Comparison of ENCODE assay signal across 24 cellular contexts in the genomic region with DNA sequence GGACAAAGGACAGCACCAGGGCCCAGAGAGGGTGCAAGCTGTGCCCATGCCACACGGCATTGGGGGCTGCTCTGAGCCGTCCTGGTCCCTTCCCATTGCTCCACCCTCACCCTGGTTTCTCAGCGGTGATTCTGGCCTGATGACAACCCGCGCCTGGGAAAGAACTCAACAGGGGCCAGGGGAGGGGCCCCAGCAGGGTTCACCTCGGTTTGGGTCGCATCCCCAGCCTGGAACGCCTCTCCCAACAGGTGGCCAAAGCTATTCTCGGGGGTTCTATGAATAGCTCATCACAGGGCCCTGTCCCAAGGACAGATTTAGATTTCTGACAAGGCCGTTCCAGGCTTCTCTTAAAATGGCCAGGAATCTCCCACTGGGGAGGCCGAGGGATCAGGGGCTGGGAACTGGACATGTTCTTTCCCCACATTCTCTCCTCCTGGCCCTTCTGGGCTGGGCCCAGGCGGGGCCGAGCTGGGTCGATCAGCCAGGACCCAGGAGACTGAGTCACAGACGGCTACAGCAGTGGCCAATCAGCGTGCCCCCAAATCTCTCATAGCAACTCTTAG. TPM values are rescaled to one million over a fixed set of nuclear protein-coding genes. Genes with fewer than 3 reads are reported as not detected.
DNase-seq lines count a peak whose midpoint lies in the region; ATAC-seq and TF ChIP-seq lines count a peak whose summit lies in the region.
"Had no signal": no experiment of that assay in that cellular context is flagged by ENCODE, and none has a peak within 500 bp of the region (broad histone marks: within the 10 kb centered on the region; RNA-seq: fewer than 3 reads in every experiment).

No MANE protein-coding gene starts in this region.

- peak; percentile 55 for DNase-seq in natural killer cell treated with Interleukin-12 subunit alpha and Interleukin-12 subunit beta and Interleukin-15 and Interleukin-18, amount 100 ng/mL, for 72 hours (ENCODE audit: low spot score)
- DNase-seq in natural killer cell (no peak), right atrium auricular region (ENCODE audit: low spot score) (no peak), psoas muscle (peak; percentile 78 to 93), NCI-H446 treated with DMSO at 0.1 percent for 48 hours (lab: John Stamatoyannopoulos, UW) (no peak), cerebellum (ENCODE audit: low spot score) (no peak), KG1 (lab: John Stamatoyannopoulos, UW) (no peak), neural progenitor cell (ENCODE audit: low spot score) (no peak)
- DNase-seq: activated B cell treated with CpG ODN at 0.5 μM for 24 hours; activated CD4-positive, alpha-beta T cell treated with anti-CD3 and anti-CD28 coated beads, Interleukin-2, amount 50 U/mL, for 48 hours; DND-41; HFFc6; KBM-7; left colon; NCI-H1694; stimulated activated CD4-positive, alpha-beta T cell treated with anti-CD3 and anti-CD28 coated beads, Interleukin-12 subunit alpha, Interleukin-12 subunit beta, amount 100 ng/mL, for 4 hours; stimulated activated CD4-positive, alpha-beta T cell treated with anti-CD3 and anti-CD28 coated beads, Interleukin-4, amount 100 ng/mL, for 4 hours; transverse colon had no signal

- no peaks in the 10 kb centered on the region for H3K9me3 Mint-ChIP-seq in natural killer cell treated with Interleukin-12 subunit alpha and Interleukin-12 subunit beta and Interleukin-15 and Interleukin-18, amount 100 ng/mL, for 72 hours
- H3K9me3 Mint-ChIP-seq in natural killer cell, result no peaks in the 10 kb centered on the region
- no peaks in the 10 kb centered on the region for H3K9me3 Mint-ChIP-seq in neural progenitor cell
- H3K9me3 Mint-ChIP-seq: activated B cell treated with CpG ODN at 0.5 μM for 24 hours; HFFc6; neural crest cell; stimulated activated naive CD8-positive, alpha-beta T cell treated with anti-CD3 and anti-CD28 coated beads, Interleukin-15, Interleukin-2, amounts not matched to agents 100 ng/mL and 50 ng/mL, for 24 hours had no signal

- no peak overlapping the region for H3K4me3 Mint-ChIP-seq in natural killer cell treated with Interleukin-12 subunit alpha and Interleukin-12 subunit beta and Interleukin-15 and Interleukin-18, amount 100 ng/mL, for 72 hours
- H3K4me3 Mint-ChIP-seq in natural killer cell (no peak overlapping the region), neural progenitor cell (no peak overlapping the region)
- H3K4me3 Mint-ChIP-seq: activated B cell treated with CpG ODN at 0.5 μM for 24 hours; HFFc6; neural crest cell; stimulated activated naive CD8-positive, alpha-beta T cell treated with anti-CD3 and anti-CD28 coated beads, Interleukin-15, Interleukin-2, amounts not matched to agents 100 ng/mL and 50 ng/mL, for 24 hours had no signal

- H3K27ac ChIP-seq in right atrium auricular region (peak overlapping the region; percentile 90 to 95), psoas muscle (peak overlapping the region; percentile 94), neural progenitor cell (no peak overlapping the region)
- H3K27ac ChIP-seq: BLaER1 treated with 17β-estradiol and CSF1 and Interleukin-3, amounts not matched to agents 10 nM and 100 nM; cardiac muscle cell had no signal

- no peaks in the 10 kb centered on the region for H3F3A ChIP-seq in neural progenitor cell (ENCODE audit: low read depth)

- H3K27me3 ChIP-seq in right atrium auricular region (no peaks in the 10 kb centered on the region), psoas muscle (ENCODE audit: insufficient read depth in 3 of 3, low read length in 2 of 3) (no peaks in the 10 kb centered on the region), neural progenitor cell (no peaks in the 10 kb centered on the region)
- H3K27me3 ChIP-seq: BLaER1 treated with 17β-estradiol and CSF1 and Interleukin-3, amounts not matched to agents 10 nM and 100 nM; cardiac muscle cell; transverse colon had no signal

- no peaks in the 10 kb centered on the region for H4K20me1 ChIP-seq in neural progenitor cell (ENCODE audit: low read depth)

- no peak overlapping the region for H3K9ac ChIP-seq in neural progenitor cell
- H3K9ac ChIP-seq: BLaER1 treated with 17β-estradiol and CSF1 and Interleukin-3, amounts not matched to agents 10 nM and 100 nM had no signal

- no peaks in the 10 kb centered on the region for H3K4me1 Mint-ChIP-seq in natural killer cell treated with Interleukin-12 subunit alpha and Interleukin-12 subunit beta and Interleukin-15 and Interleukin-18, amount 100 ng/mL, for 72 hours (ENCODE audit: low read depth in 2 of 2)
- H3K4me1 Mint-ChIP-seq in natural killer cell, result no peaks in the 10 kb centered on the region
- H3K4me1 Mint-ChIP-seq in neural progenitor cell, result peaks cover 9% of the 10 kb centered on the region
- H3K4me1 Mint-ChIP-seq: activated B cell treated with CpG ODN at 0.5 μM for 24 hours had no signal

- no peaks in the 10 kb centered on the region for H3K36me3 Mint-ChIP-seq in natural killer cell treated with Interleukin-12 subunit alpha and Interleukin-12 subunit beta and Interleukin-15 and Interleukin-18, amount 100 ng/mL, for 72 hours
- H3K36me3 Mint-ChIP-seq in natural killer cell (no peaks in the 10 kb centered on the region), neural progenitor cell (no peaks in the 10 kb centered on the region)

- WGBS in psoas muscle, 3 donors, result 14 to 22% (median 16%) methylated on average over 15 to 16 of the region's 16 CpGs

- H3K27me3 Mint-ChIP-seq in natural killer cell treated with Interleukin-12 subunit alpha and Interleukin-12 subunit beta and Interleukin-15 and Interleukin-18, amount 100 ng/mL, for 72 hours, result peaks cover 8 to 19% of the 10 kb centered on the region in 2 donors
- H3K27me3 Mint-ChIP-seq in natural killer cell (ENCODE audit: low read depth in 2 of 2) (peaks cover 0 to 15% of the 10 kb centered on the region in 2 donors), neural progenitor cell (ENCODE audit: insufficient read depth, low read depth) (peaks cover 11% of the 10 kb centered on the region)

- no peak overlapping the region for H3K4me2 ChIP-seq in neural progenitor cell
- H3K4me2 ChIP-seq: BLaER1 treated with 17β-estradiol and CSF1 and Interleukin-3, amounts not matched to agents 10 nM and 100 nM had no signal

- no peaks in the 10 kb centered on the region for H3K79me2 ChIP-seq in neural progenitor cell (ENCODE audit: low read depth)

- intact Hi-C loops in natural killer cell (cut with micrococcal nuclease), result no loop called here
- intact Hi-C loops in psoas muscle (cut with DNase I), result loop anchor here in 1 of 2 donors (2.0 kb wide), 1 partner anchor 19 kb away; a partner anchor contains a TSS

- H3K9me3 ChIP-seq in right atrium auricular region (no peaks in the 10 kb centered on the region), psoas muscle (no peaks in the 10 kb centered on the region), neural progenitor cell (ENCODE audit: low read depth) (no peaks in the 10 kb centered on the region)
- H3K9me3 ChIP-seq: BLaER1 treated with 17β-estradiol and CSF1 and Interleukin-3, amounts not matched to agents 10 nM and 100 nM; transverse colon had no signal

- H2AFZ ChIP-seq in neural progenitor cell (replicated peaks), result no peak overlapping the region

- TF ChIP-seq CTCF in natural killer cell (IDR thresholded peaks at IDR 0.05) (no peak), right atrium auricular region (IDR thresholded peaks at IDR 0.05) (no peak), psoas muscle (IDR thresholded peaks at IDR 0.05) (no peak), neural progenitor cell (IDR thresholded peaks at IDR 0.05) (no peak)

- H3K36me3 ChIP-seq in right atrium auricular region (peaks cover 11% of the 10 kb centered on the region), psoas muscle (ENCODE audit: insufficient read depth in 1 of 2, low read depth in 1 of 2) (peaks cover 0 to 28% of the 10 kb centered on the region in 2 donors), neural progenitor cell (no peaks in the 10 kb centered on the region)
- H3K36me3 ChIP-seq: BLaER1 treated with 17β-estradiol and CSF1 and Interleukin-3, amounts not matched to agents 10 nM and 100 nM; cardiac muscle cell; transverse colon had no signal

- no peak overlapping the region for H3K27ac Mint-ChIP-seq in natural killer cell treated with Interleukin-12 subunit alpha and Interleukin-12 subunit beta and Interleukin-15 and Interleukin-18, amount 100 ng/mL, for 72 hours
- H3K27ac Mint-ChIP-seq in natural killer cell (no peak overlapping the region), neural progenitor cell (no peak overlapping the region)
- H3K27ac Mint-ChIP-seq: activated B cell treated with CpG ODN at 0.5 μM for 24 hours; HFFc6; stimulated activated naive CD8-positive, alpha-beta T cell treated with anti-CD3 and anti-CD28 coated beads, Interleukin-15, Interleukin-2, amounts not matched to agents 100 ng/mL and 50 ng/mL, for 24 hours had no signal

- ATAC-seq in natural killer cell treated with Interleukin-12 subunit alpha and Interleukin-12 subunit beta and Interleukin-15 and Interleukin-18, amount 100 ng/mL, for 72 hours, result no peak
- ATAC-seq in natural killer cell, result no peak
- peak; percentile 81 to 84 (median 82) for ATAC-seq in psoas muscle
- ATAC-seq: left colon had no signal

- peaks cover 0 to 73% of the 10 kb centered on the region in 2 donors for H3K4me1 ChIP-seq in right atrium auricular region
- peaks cover 61% of the 10 kb centered on the region for H3K4me1 ChIP-seq in psoas muscle
- H3K4me1 ChIP-seq in neural progenitor cell, result no peaks in the 10 kb centered on the region
- H3K4me1 ChIP-seq: BLaER1 treated with 17β-estradiol and CSF1 and Interleukin-3, amounts not matched to agents 10 nM and 100 nM had no signal

- H3K4me3 ChIP-seq in right atrium auricular region (no peak overlapping the region), psoas muscle (peak overlapping the region; percentile 32), neural progenitor cell (no peak overlapping the region)
- H3K4me3 ChIP-seq: BLaER1 treated with 17β-estradiol and CSF1 and Interleukin-3, amounts not matched to agents 10 nM and 100 nM; cardiac muscle cell; dorsolateral prefrontal cortex; transverse colon had no signal

RNA-seq across cellular contexts. Expression of a gene that starts 17.9 kb away (rescaled TPM):
- not detected for total RNA-seq in natural killer cell treated with Interleukin-12 subunit alpha and Interleukin-12 subunit beta and Interleukin-15 and Interleukin-18, amount 100 ng/mL, for 72 hours
- total RNA-seq in natural killer cell, result not detected
- 10 to 100 TPM in 1 of 2 donors, 1 to 10 TPM in 1; 7.1 to 13.2 TPM for total RNA-seq in right atrium auricular region
- total RNA-seq in psoas muscle, result 10 to 100 TPM in 3 of 4 donors, 1 to 10 TPM in 1; 8.1 to 37.4 (median 29.0) TPM
- polyA plus RNA-seq in psoas muscle, result 10 to 100 TPM in 1 of 3 donors, 1 to 10 TPM in 2; 2.2 to 24.9 (median 5.0) TPM
- 4.2 TPM for total RNA-seq in cerebellum
- total RNA-seq in neural progenitor cell (ENCODE audit: low replicate concordance), result 0.25 TPM in 1 of 2 replicates, not detected in the other
- total RNA-seq: activated B cell treated with CpG ODN at 0.5 μM for 24 hours, HT-29 had no signal
- polyA plus RNA-seq: cardiac muscle cell had no signal

Comparison
In these comparisons a context has a peak if more than half of its experiments do, and no peak if none do; other contexts are left out.
1. DNase-seq: peak in natural killer cell treated with Interleukin-12 subunit alpha and Interleukin-12 subunit beta and Interleukin-15 and Interleukin-18, amount 100 ng/mL, for 72 hours (single experiment) and psoas muscle (2 of 2); none in natural killer cell (single experiment), right atrium auricular region (single experiment), NCI-H446 treated with DMSO at 0.1 percent for 48 hours (single experiment), cerebellum (single experiment), KG1 (single experiment) and neural progenitor cell (single experiment).
2. ATAC-seq: peak in psoas muscle (4 of 4); none in natural killer cell treated with Interleukin-12 subunit alpha and Interleukin-12 subunit beta and Interleukin-15 and Interleukin-18, amount 100 ng/mL, for 72 hours (0 of 2) and natural killer cell (0 of 3).